9 cellular contexts compared by ENCODE assay signal in the genomic region with DNA sequence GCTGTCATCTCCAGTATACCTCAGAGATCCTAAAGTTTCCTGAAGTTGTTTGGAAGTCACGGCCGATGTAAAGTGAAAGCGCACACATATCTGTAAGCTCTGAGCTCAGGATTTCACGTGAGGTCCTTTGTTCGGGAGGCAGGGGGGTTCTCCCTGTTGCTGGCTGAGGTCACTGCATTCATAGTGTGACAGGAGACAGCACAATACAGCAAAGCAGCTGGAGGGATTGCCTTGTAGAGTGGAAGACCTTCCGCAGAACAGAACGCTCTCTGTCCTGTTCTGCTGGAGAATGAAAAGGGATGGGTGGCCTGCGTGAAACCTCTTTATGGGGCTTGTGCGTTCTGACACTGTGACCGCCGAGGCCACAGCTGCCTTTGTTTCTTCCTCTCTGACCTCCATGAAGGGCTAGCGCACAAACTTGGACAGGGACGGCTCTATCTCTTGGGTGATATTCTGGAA. TPM values are rescaled to one million over a fixed set of nuclear protein-coding genes. Genes with fewer than 3 reads are reported as not detected.
DNase-seq lines count a peak whose midpoint lies in the region; ATAC-seq and TF ChIP-seq lines count a peak whose summit lies in the region.
"Had no signal": no experiment of that assay in that cellular context is flagged by ENCODE, and none has a peak within 500 bp of the region (broad histone marks: within the 10 kb centered on the region; RNA-seq: fewer than 3 reads in every experiment).

No MANE protein-coding gene starts in this region.

- DNase-seq in activated T-cell treated with anti-CD3 and anti-CD28 coated beads, Interleukin-2, amount 50 U/mL, for 4 hours, result no peak
- DNase-seq in activated T-cell treated with anti-CD3 and anti-CD28 coated beads for 4 hours (no peak), chondrocyte (ENCODE audit: low spot score) (no peak), type B pancreatic cell (ENCODE audit: extremely low spot score, unreplicated experiment) (no peak), GDM1 (lab: John Stamatoyannopoulos, UW) (no peak), cerebellar nuclear complex (lab: John Stamatoyannopoulos, UW) (no peak)

- H3K27ac ChIP-seq in muscle layer of colon (ENCODE audit: low read depth, low read length), result peak overlapping the region; percentile 29
- H3K27ac ChIP-seq: VCaP had no signal

- no peaks in the 10 kb centered on the region for H3K9me3 Mint-ChIP-seq in activated T-cell treated with anti-CD3 and anti-CD28 coated beads, Interleukin-2, amount 50 U/mL, for 4 hours
- no peaks in the 10 kb centered on the region for H3K9me3 Mint-ChIP-seq in chondrocyte (ENCODE audit: low read depth)
- H3K9me3 Mint-ChIP-seq in type B pancreatic cell, result no peaks in the 10 kb centered on the region

- no peaks in the 10 kb centered on the region for H3K9me3 ChIP-seq in muscle layer of colon (ENCODE audit: low read length)

- H3K36me3 ChIP-seq in muscle layer of colon (ENCODE audit: insufficient read depth, low read length), result no peaks in the 10 kb centered on the region

- no peak for ATAC-seq in activated T-cell treated with anti-CD3 and anti-CD28 coated beads, Interleukin-2, amount 50 U/mL, for 4 hours
- ATAC-seq in GM18519 (IDR thresholded peaks at IDR 0.05; ENCODE audit: low FRiP score, unreplicated experiment), result no peak

- H3K36me3 Mint-ChIP-seq in activated T-cell treated with anti-CD3 and anti-CD28 coated beads, Interleukin-2, amount 50 U/mL, for 4 hours (ENCODE audit: insufficient read depth), result no peaks in the 10 kb centered on the region
- no peaks in the 10 kb centered on the region for H3K36me3 Mint-ChIP-seq in chondrocyte (ENCODE audit: low read depth)
- no peaks in the 10 kb centered on the region for H3K36me3 Mint-ChIP-seq in type B pancreatic cell

- H3K4me1 Mint-ChIP-seq in activated T-cell treated with anti-CD3 and anti-CD28 coated beads, Interleukin-2, amount 50 U/mL, for 4 hours (ENCODE audit: low read depth), result peaks cover 75% of the 10 kb centered on the region
- peaks cover 47% of the 10 kb centered on the region for H3K4me1 Mint-ChIP-seq in chondrocyte (ENCODE audit: low read depth)
- peaks cover 46% of the 10 kb centered on the region for H3K4me1 Mint-ChIP-seq in type B pancreatic cell (ENCODE audit: unreplicated experiment)

- H3K9ac ChIP-seq in muscle layer of colon (ENCODE audit: low read length), result no peak overlapping the region

- H3K4me3 ChIP-seq in muscle layer of colon (ENCODE audit: low read depth in 1 of 2, low read length in 2 of 2), result peak overlapping the region in 1 of 2 donors; percentile 61

- H3K27ac Mint-ChIP-seq in chondrocyte (ENCODE audit: unreplicated experiment) (peak overlapping the region; percentile 93), type B pancreatic cell (peak overlapping the region; percentile 93)

- peak overlapping the region; percentile 65 for H3K4me3 Mint-ChIP-seq in activated T-cell treated with anti-CD3 and anti-CD28 coated beads, Interleukin-2, amount 50 U/mL, for 4 hours
- H3K4me3 Mint-ChIP-seq in chondrocyte (ENCODE audit: unreplicated experiment) (no peak overlapping the region), type B pancreatic cell (peak overlapping the region; percentile 47)

- no peaks in the 10 kb centered on the region for H3K27me3 Mint-ChIP-seq in activated T-cell treated with anti-CD3 and anti-CD28 coated beads, Interleukin-2, amount 50 U/mL, for 4 hours (ENCODE audit: low read depth)
- H3K27me3 Mint-ChIP-seq in chondrocyte (ENCODE audit: low read depth) (no peaks in the 10 kb centered on the region), type B pancreatic cell (no peaks in the 10 kb centered on the region)

- H3K27me3 ChIP-seq in muscle layer of colon (ENCODE audit: control insufficient read depth in 1 of 2, insufficient read depth in 2 of 2, low read length in 2 of 2), result no peaks in the 10 kb centered on the region

- no peak for TF ChIP-seq CTCF in chondrocyte (IDR thresholded peaks at IDR 0.05)
- TF ChIP-seq CTCF in type B pancreatic cell (conservative IDR thresholded peaks at IDR 0.05), result no peak

- H3K4me1 ChIP-seq in muscle layer of colon (ENCODE audit: insufficient read depth, low read length), result peaks cover 12% of the 10 kb centered on the region

RNA-seq across cellular contexts. Expression of gene SERPINB1, which starts 13.4 kb away (rescaled TPM):
- total RNA-seq in activated T-cell treated with anti-CD3 and anti-CD28 coated beads, Interleukin-2, amount 50 U/mL, for 4 hours, result 10 to 100 TPM; 16.7 to 19.3 (median 18.0) TPM
- total RNA-seq in chondrocyte (9.0 to 9.3 TPM (median 9.1 TPM) in 3 replicates), type B pancreatic cell (ENCODE audit: low replicate concordance) (31.2 and 52.0 TPM in 2 replicates)

RNA-seq across cellular contexts. Expression of gene SERPINB9, which starts 48.0 kb away (rescaled TPM):
- 10 to 100 TPM; 41.0 to 48.0 (median 42.4) TPM for total RNA-seq in activated T-cell treated with anti-CD3 and anti-CD28 coated beads, Interleukin-2, amount 50 U/mL, for 4 hours
- 0.31 to 0.67 TPM (median 0.62 TPM) in 3 replicates for total RNA-seq in chondrocyte
- total RNA-seq in type B pancreatic cell (ENCODE audit: low replicate concordance), result 6.0 and 6.5 TPM in 2 replicates
